1 cellular context compared by ENCODE assay signal in the genomic region with DNA sequence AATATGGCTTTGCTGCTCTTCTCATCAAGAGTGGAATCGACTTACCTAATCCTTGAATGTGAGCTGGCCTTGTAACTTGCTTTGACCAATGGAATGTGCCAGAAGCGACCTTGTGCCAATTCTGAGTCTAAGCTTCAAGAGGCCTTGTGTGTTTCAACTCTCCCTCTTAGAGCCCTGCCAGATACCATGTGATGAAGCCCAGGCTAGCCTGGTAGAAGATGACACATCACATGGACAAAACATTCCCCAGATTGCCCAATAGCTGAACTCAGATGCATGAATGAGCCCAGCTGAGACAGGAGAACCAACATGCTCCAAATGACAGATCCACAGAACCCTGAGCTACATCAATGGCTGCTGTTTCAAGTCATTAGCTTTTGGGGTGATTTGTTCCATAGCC.
TF ChIP-seq lines count a peak whose summit lies in the region.

No MANE protein-coding gene starts in this region.

TF ChIP-seq in HepG2, 621 proteins besides CTCF, POLR2A, EP300 and RAD21 (continued from another document and continues in another):
- TF ChIP-seq, protein P1, sequence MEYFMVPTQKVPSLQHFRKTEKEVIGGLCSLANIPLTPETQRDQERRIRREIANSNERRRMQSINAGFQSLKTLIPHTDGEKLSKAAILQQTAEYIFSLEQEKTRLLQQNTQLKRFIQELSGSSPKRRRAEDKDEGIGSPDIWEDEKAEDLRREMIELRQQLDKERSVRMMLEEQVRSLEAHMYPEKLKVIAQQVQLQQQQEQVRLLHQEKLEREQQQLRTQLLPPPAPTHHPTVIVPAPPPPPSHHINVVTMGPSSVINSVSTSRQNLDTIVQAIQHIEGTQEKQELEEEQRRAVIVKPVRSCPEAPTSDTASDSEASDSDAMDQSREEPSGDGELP (IDR thresholded peaks at IDR 0.05; ENCODE audit: borderline replicate concordance, low read depth), result peak; percentile 57; the same call in 1 of the 2 replicates
- peak; percentile 57 for TF ChIP-seq SAP130 (CRISPR knock-in tag; IDR thresholded peaks at IDR 0.05; ENCODE audit: low read depth)
- no peak for TF ChIP-seq ZNF816 (CRISPR knock-in tag; IDR thresholded peaks at IDR 0.05; ENCODE audit: borderline replicate concordance)
- TF ChIP-seq, protein P2, sequence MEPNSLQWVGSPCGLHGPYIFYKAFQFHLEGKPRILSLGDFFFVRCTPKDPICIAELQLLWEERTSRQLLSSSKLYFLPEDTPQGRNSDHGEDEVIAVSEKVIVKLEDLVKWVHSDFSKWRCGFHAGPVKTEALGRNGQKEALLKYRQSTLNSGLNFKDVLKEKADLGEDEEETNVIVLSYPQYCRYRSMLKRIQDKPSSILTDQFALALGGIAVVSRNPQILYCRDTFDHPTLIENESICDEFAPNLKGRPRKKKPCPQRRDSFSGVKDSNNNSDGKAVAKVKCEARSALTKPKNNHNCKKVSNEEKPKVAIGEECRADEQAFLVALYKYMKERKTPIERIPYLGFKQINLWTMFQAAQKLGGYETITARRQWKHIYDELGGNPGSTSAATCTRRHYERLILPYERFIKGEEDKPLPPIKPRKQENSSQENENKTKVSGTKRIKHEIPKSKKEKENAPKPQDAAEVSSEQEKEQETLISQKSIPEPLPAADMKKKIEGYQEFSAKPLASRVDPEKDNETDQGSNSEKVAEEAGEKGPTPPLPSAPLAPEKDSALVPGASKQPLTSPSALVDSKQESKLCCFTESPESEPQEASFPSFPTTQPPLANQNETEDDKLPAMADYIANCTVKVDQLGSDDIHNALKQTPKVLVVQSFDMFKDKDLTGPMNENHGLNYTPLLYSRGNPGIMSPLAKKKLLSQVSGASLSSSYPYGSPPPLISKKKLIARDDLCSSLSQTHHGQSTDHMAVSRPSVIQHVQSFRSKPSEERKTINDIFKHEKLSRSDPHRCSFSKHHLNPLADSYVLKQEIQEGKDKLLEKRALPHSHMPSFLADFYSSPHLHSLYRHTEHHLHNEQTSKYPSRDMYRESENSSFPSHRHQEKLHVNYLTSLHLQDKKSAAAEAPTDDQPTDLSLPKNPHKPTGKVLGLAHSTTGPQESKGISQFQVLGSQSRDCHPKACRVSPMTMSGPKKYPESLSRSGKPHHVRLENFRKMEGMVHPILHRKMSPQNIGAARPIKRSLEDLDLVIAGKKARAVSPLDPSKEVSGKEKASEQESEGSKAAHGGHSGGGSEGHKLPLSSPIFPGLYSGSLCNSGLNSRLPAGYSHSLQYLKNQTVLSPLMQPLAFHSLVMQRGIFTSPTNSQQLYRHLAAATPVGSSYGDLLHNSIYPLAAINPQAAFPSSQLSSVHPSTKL (CRISPR knock-in tag; IDR thresholded peaks at IDR 0.05), result 0 out of 2 replicates have a peak, but pooled peaks have one; percentile 17
- no peak for TF ChIP-seq RBM39 (IDR thresholded peaks at IDR 0.05; ENCODE audit: low read depth, low read length, poor library complexity, severe bottlenecking)
- TF ChIP-seq, protein P3, sequence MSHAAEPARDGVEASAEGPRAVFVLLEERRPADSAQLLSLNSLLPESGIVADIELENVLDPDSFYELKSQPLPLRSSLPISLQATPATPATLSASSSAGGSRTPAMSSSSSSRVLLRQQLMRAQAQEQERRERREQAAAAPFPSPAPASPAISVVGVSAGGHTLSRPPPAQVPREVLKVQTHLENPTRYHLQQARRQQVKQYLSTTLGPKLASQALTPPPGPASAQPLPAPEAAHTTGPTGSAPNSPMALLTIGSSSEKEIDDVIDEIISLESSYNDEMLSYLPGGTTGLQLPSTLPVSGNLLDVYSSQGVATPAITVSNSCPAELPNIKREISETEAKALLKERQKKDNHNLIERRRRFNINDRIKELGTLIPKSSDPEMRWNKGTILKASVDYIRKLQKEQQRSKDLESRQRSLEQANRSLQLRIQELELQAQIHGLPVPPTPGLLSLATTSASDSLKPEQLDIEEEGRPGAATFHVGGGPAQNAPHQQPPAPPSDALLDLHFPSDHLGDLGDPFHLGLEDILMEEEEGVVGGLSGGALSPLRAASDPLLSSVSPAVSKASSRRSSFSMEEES (CRISPR knock-in tag; IDR thresholded peaks at IDR 0.05), result no peak
- no peak for TF ChIP-seq TOE1 (CRISPR knock-in tag; IDR thresholded peaks at IDR 0.05)
- TF ChIP-seq HOXD1 (CRISPR knock-in tag; IDR thresholded peaks at IDR 0.05), result no peak
- TF ChIP-seq ZFP1 (CRISPR knock-in tag; IDR thresholded peaks at IDR 0.05), result no peak
- no peak for TF ChIP-seq ZMYM4 (CRISPR knock-in tag; IDR thresholded peaks at IDR 0.05)
- no peak for TF ChIP-seq MED13 (CRISPR knock-in tag; IDR thresholded peaks at IDR 0.05)
- TF ChIP-seq DNMT1 (CRISPR knock-in tag; IDR thresholded peaks at IDR 0.05), result no peak
- no peak for TF ChIP-seq CHD2 (IDR thresholded peaks at IDR 0.05; ENCODE audit: low read depth, low read length)
- no peak for TF ChIP-seq ZNF274 (CRISPR knock-in tag; IDR thresholded peaks at IDR 0.05)
- TF ChIP-seq, protein P4, sequence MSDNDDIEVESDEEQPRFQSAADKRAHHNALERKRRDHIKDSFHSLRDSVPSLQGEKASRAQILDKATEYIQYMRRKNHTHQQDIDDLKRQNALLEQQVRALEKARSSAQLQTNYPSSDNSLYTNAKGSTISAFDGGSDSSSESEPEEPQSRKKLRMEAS (IDR thresholded peaks at IDR 0.05), result peak; percentile 28; the same call in 1 of the 2 replicates
- TF ChIP-seq, protein P5, sequence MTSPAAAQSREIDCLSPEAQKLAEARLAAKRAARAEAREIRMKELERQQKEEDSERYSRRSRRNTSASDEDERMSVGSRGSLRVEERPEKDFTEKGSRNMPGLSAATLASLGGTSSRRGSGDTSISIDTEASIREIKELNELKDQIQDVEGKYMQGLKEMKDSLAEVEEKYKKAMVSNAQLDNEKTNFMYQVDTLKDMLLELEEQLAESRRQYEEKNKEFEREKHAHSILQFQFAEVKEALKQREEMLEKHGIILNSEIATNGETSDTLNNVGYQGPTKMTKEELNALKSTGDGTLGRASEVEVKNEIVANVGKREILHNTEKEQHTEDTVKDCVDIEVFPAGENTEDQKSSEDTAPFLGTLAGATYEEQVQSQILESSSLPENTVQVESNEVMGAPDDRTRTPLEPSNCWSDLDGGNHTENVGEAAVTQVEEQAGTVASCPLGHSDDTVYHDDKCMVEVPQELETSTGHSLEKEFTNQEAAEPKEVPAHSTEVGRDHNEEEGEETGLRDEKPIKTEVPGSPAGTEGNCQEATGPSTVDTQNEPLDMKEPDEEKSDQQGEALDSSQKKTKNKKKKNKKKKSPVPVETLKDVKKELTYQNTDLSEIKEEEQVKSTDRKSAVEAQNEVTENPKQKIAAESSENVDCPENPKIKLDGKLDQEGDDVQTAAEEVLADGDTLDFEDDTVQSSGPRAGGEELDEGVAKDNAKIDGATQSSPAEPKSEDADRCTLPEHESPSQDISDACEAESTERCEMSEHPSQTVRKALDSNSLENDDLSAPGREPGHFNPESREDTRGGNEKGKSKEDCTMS (CRISPR knock-in tag; conservative IDR thresholded peaks at IDR 0.05), result no peak
- TF ChIP-seq ZNF790 (CRISPR knock-in tag; IDR thresholded peaks at IDR 0.05; ENCODE audit: borderline replicate concordance), result no peak
- TF ChIP-seq, protein P6, sequence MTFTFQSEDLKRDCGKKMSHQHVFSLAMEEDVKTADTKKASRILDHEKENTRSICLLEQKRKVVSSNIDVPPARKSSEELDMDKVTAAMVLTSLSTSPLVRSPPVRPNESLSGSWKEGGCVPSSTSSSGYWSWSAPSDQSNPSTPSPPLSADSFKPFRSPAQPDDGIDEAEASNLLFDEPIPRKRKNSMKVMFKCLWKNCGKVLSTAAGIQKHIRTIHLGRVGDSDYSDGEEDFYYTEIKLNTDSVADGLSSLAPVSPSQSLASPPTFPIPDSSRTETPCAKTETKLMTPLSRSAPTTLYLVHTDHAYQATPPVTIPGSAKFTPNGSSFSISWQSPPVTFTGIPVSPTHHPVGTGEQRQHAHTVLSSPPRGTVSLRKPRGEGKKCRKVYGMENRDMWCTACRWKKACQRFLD (CRISPR knock-in tag; IDR thresholded peaks at IDR 0.05; ENCODE audit: borderline replicate concordance), result no peak
- peak; percentile 8; the same call in 1 of the 2 replicates for TF ChIP-seq THAP11 (CRISPR knock-in tag; IDR thresholded peaks at IDR 0.05)
- no peak for TF ChIP-seq ATF7-NPFF (CRISPR knock-in tag; IDR thresholded peaks at IDR 0.05; ENCODE audit: low read depth)
- 0 out of 2 replicates have a peak, but pooled peaks have one; percentile 25 for TF ChIP-seq JUND (CRISPR knock-in tag; IDR thresholded peaks at IDR 0.05)
- peak; percentile 43; the same call in 1 of the 2 replicates for TF ChIP-seq POLR2G (IDR thresholded peaks at IDR 0.05; ENCODE audit: low read depth, low read length)
- TF ChIP-seq CEBPB (IDR thresholded peaks at IDR 0.05; ENCODE audit: borderline replicate concordance, low read depth, low read length), result peak; percentile 95
- TF ChIP-seq, protein P7, sequence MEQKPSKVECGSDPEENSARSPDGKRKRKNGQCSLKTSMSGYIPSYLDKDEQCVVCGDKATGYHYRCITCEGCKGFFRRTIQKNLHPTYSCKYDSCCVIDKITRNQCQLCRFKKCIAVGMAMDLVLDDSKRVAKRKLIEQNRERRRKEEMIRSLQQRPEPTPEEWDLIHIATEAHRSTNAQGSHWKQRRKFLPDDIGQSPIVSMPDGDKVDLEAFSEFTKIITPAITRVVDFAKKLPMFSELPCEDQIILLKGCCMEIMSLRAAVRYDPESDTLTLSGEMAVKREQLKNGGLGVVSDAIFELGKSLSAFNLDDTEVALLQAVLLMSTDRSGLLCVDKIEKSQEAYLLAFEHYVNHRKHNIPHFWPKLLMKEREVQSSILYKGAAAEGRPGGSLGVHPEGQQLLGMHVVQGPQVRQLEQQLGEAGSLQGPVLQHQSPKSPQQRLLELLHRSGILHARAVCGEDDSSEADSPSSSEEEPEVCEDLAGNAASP (CRISPR knock-in tag; IDR thresholded peaks at IDR 0.05; ENCODE audit: borderline replicate concordance), result no peak
- TF ChIP-seq CEBPG (CRISPR knock-in tag; IDR thresholded peaks at IDR 0.05), result peak; percentile 81
- TF ChIP-seq SMC3 (IDR thresholded peaks at IDR 0.05; ENCODE audit: low read length), result peak; percentile 18; the same call in 1 of the 2 replicates
- no peak for TF ChIP-seq ZNF333 (CRISPR knock-in tag; IDR thresholded peaks at IDR 0.05; ENCODE audit: borderline replicate concordance)
- 0 out of 2 replicates have a peak, but pooled peaks have one; percentile 35 for TF ChIP-seq CBX5 (CRISPR knock-in tag; IDR thresholded peaks at IDR 0.05; ENCODE audit: borderline replicate concordance)
- no peak for TF ChIP-seq AFF4 (CRISPR knock-in tag; IDR thresholded peaks at IDR 0.05)
- no peak for TF ChIP-seq POGZ (CRISPR knock-in tag; IDR thresholded peaks at IDR 0.05)
- no peak for TF ChIP-seq ZNF652 (CRISPR knock-in tag; IDR thresholded peaks at IDR 0.05; ENCODE audit: borderline replicate concordance, low read depth)
- TF ChIP-seq FOSL1 (CRISPR knock-in tag; IDR thresholded peaks at IDR 0.05; ENCODE audit: borderline replicate concordance), result no peak
- TF ChIP-seq HDAC2 (CRISPR knock-in tag; IDR thresholded peaks at IDR 0.05), result no peak
- TF ChIP-seq MYPOP (CRISPR knock-in tag; IDR thresholded peaks at IDR 0.05), result no peak
- 0 out of 2 replicates have a peak, but pooled peaks have one; percentile 34 for TF ChIP-seq AKAP8 (CRISPR knock-in tag; IDR thresholded peaks at IDR 0.05)
- TF ChIP-seq SMAD1 (CRISPR knock-in tag; IDR thresholded peaks at IDR 0.05; ENCODE audit: borderline replicate concordance, low read depth), result no peak
- no peak for TF ChIP-seq SOX13 (IDR thresholded peaks at IDR 0.05)
- peak in 1 of 2 experiments; percentile 44; a peak in 1 of 4 replicates for TF ChIP-seq SOX13 (CRISPR knock-in tag; conservative IDR thresholded peaks at IDR 0.05 in 1 of 2, IDR thresholded peaks at IDR 0.05 in 1 of 2)
- TF ChIP-seq ZNF12 (CRISPR knock-in tag; IDR thresholded peaks at IDR 0.05), result 0 out of 2 replicates have a peak, but pooled peaks have one; percentile 38
- TF ChIP-seq ZC3H13 (CRISPR knock-in tag; IDR thresholded peaks at IDR 0.05), result 0 out of 2 replicates have a peak, but pooled peaks have one; percentile 44
- TF ChIP-seq, protein P8, sequence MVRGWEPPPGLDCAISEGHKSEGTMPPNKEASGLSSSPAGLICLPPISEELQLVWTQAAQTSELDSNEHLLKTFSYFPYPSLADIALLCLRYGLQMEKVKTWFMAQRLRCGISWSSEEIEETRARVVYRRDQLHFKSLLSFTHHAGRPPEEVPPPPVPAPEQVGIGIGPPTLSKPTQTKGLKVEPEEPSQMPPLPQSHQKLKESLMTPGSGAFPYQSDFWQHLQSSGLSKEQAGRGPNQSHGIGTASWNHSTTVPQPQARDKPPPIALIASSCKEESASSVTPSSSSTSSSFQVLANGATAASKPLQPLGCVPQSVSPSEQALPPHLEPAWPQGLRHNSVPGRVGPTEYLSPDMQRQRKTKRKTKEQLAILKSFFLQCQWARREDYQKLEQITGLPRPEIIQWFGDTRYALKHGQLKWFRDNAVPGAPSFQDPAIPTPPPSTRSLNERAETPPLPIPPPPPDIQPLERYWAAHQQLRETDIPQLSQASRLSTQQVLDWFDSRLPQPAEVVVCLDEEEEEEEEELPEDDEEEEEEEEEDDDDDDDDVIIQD (CRISPR knock-in tag; IDR thresholded peaks at IDR 0.05; ENCODE audit: low read depth), result 0 out of 2 replicates have a peak, but pooled peaks have one; percentile 39
- TF ChIP-seq GATAD2A (CRISPR knock-in tag; IDR thresholded peaks at IDR 0.05), result 0 out of 2 replicates have a peak, but pooled peaks have one; percentile 26
- TF ChIP-seq RELA (CRISPR knock-in tag; IDR thresholded peaks at IDR 0.05), result no peak
